13 cellular contexts compared by ENCODE assay signal in the genomic region with DNA sequence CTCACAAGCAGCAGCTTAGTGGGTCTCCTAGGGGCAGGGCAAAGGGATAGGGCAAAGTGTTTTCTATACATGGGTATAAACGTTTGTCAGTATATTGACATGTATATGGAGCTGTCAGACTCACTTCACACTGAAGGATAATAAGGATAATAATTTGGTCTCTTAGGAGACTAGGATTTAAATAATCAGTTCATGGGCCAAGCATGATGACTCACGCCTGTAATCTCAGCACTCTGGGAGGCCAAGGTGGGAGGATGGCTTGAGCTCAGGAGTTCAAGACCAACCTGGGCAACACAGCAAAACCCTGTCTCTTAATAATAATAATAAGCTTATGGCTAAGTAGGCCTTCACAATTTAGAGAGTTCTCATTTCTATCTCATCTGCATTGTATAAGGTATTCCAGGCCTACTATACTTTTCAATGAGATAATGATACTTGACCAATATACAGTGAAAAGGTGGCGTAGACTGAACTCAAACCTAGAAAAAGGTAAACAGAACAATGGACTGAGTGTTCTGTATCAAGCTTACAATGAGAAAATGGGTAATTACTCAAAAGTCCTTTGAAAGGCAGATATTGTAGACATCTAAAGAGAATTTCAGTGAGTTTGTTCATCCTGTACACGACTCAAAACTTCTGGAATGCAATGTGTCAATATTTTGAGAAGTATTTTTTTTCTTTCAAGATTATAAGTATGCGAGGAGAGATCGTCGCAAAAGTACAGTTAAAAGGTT. TPM values are rescaled to one million over a fixed set of nuclear protein-coding genes. Genes with fewer than 3 reads are reported as not detected.
A peak's percentile ranks its signal among the peaks of the same experiment; 100 is the strongest.
DNase-seq lines count a peak whose midpoint lies in the region; ATAC-seq and TF ChIP-seq lines count a peak whose summit lies in the region.
"Had no signal": no experiment of that assay in that cellular context is flagged by ENCODE, and none has a peak within 500 bp of the region (broad histone marks: within the 10 kb centered on the region; RNA-seq: fewer than 3 reads in every experiment).

No MANE protein-coding gene starts in this region.

- H3K4me3 ChIP-seq in choroid plexus epithelial cell (ENCODE audit: low read depth, low read length) (no peak overlapping the region), lung (no peak overlapping the region)
- H3K4me3 ChIP-seq: tibial artery had no signal

- H3K36me3 ChIP-seq in lung (ENCODE audit: control insufficient read depth in 2 of 2, insufficient read depth in 2 of 2, low read length in 2 of 2), result no peaks in the 10 kb centered on the region
- H3K36me3 ChIP-seq: tibial artery had no signal

- no peaks in the 10 kb centered on the region for H3K27me3 ChIP-seq in lung (ENCODE audit: control insufficient read depth, insufficient read depth)
- H3K27me3 ChIP-seq: tibial artery had no signal

- DNase-seq in AG08396 (ENCODE audit: low spot score), result peak; percentile 20
- DNase-seq in LoVo (ENCODE audit: low spot score), result peak; percentile 47
- peak; percentile 87 for DNase-seq in choroid plexus epithelial cell (ENCODE audit: low read depth)
- DNase-seq in lung (ENCODE audit: low spot score), result no peak
- DNase-seq in NCI-H1048 (lab: John Stamatoyannopoulos, UW), result no peak
- DNase-seq in SKM-1 treated with dmso at 0.1 percent for 144 hours (lab: John Stamatoyannopoulos, UW; ENCODE audit: unreplicated experiment), result no peak
- DNase-seq in NCI-H774 (lab: John Stamatoyannopoulos, UW), result no peak
- no peak for DNase-seq in T-helper 1 cell
- DNase-seq: activated naive CD4-positive, alpha-beta T cell treated with anti-CD3 and anti-CD28 coated beads for 36 hours; GDM1; NCI-H1436; right cardiac atrium; tibial artery had no signal

- H3K4me1 ChIP-seq in lung (ENCODE audit: control insufficient read depth in 2 of 2, insufficient read depth in 2 of 2, low read length in 2 of 2), result peaks cover 0 to 4% of the 10 kb centered on the region in 2 donors

- 56 to 57% methylated on average over 7 of the region's 7 CpGs for WGBS in lung, 2 donors

- peak; percentile 39 for ATAC-seq in lung (ENCODE audit: insufficient read depth, low FRiP score)

- TF ChIP-seq CTCF in choroid plexus epithelial cell (conservative IDR thresholded peaks at IDR 0.05; ENCODE audit: low read depth, low read length), result no peak
- no peak for TF ChIP-seq CTCF in lung (IDR thresholded peaks at IDR 0.05; ENCODE audit: control extremely low read depth, extremely low read depth)

- no peaks in the 10 kb centered on the region for H3K9me3 ChIP-seq in lung (ENCODE audit: control insufficient read depth in 2 of 2, insufficient read depth in 1 of 2, low read length in 1 of 2)
- H3K9me3 ChIP-seq: tibial artery had no signal

- peak overlapping the region in 1 of 2 donors; percentile 61 for H3K27ac ChIP-seq in lung (ENCODE audit: low read depth in 1 of 2, low read length in 1 of 2)
- H3K27ac ChIP-seq: tibial artery had no signal

RNA-seq across cellular contexts. Expression of gene GSAP, which starts 7.0 kb away (rescaled TPM):
- total RNA-seq in lung, result 10 to 100 TPM; 52.1 to 99.3 TPM
- 10 to 100 TPM; 26.4 to 62.7 TPM for polyA plus RNA-seq in lung

Comparison
In these comparisons a context has a peak if more than half of its experiments do, and no peak if none do; other contexts are left out.
1. DNase-seq: peak in AG08396 (single experiment), LoVo (single experiment) and choroid plexus epithelial cell (single experiment); none in lung (single experiment), NCI-H1048 (single experiment), SKM-1 treated with dmso at 0.1 percent for 144 hours (single experiment), NCI-H774 (single experiment) and T-helper 1 cell (0 of 5).